Comparison of ENCODE assay signal across 8 cellular contexts in the genomic region with DNA sequence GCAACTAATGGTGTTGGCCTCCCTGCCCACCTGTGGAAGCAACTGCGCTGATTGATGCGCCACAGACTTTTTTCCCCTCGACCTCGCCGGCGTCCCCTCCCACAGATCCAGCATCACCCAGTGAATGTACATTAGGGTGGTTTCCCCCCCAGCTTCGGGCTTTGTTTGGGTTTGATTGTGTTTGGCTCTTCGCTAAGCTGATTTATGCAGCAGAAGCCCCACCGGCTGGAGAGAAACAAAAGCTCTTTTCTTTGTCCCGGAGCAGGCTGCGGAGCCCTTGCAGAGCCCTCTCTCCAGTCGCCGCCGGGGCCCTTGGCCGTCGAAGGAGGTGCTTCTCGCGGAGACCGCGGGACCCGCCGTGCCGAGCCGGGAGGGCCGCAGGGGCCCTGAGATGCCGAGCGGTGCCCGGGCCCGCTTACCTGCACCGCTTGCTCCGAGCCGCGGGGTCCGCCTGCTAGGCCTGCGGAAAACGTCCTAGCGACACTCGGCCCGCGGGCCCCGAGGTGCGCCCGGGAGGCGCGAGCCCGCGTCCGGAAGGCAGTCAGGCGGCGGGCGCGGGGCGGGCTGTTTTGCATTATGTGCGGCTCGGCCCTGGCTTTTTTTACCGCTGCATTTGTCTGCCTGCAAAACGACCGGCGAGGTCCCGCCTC. TPM values are rescaled to one million over a fixed set of nuclear protein-coding genes. Genes with fewer than 3 reads are reported as not detected.
A peak's percentile ranks its signal among the peaks of the same experiment; 100 is the strongest.
DNase-seq lines count a peak whose midpoint lies in the region; ATAC-seq and TF ChIP-seq lines count a peak whose summit lies in the region.

No MANE protein-coding gene starts in this region.

- H3K36me3 ChIP-seq in Caco-2 (ENCODE audit: control insufficient read depth, insufficient read depth, low read length) (no peaks in the 10 kb centered on the region; the same call in 1 of the 2 replicates), lower lobe of right lung (no peaks in the 10 kb centered on the region)

- H3K4me3 Mint-ChIP-seq in Caco-2 (ENCODE audit: unreplicated experiment), result peak overlapping the region; percentile 85

- no TSS peak for BruUV-seq in Caco-2 (replicated peaks; lab: Mats Ljungman, UMichigan)

- H3K36me3 Mint-ChIP-seq in Caco-2 (ENCODE audit: insufficient read depth, unreplicated experiment), result no peaks in the 10 kb centered on the region

- DNase-seq in Caco-2, result peak; percentile 39 to 58
- DNase-seq in dermis blood vessel endothelial cell, result peak; percentile 46
- peak; percentile 62 for DNase-seq in lower lobe of right lung
- DNase-seq in stimulated activated naive CD8-positive, alpha-beta T cell treated with anti-CD3 and anti-CD28 coated beads, Interleukin-15, Interleukin-2, amounts not matched to agents 100 U/mL and 50 U/mL, for 24 hours, result peak; percentile 49
- DNase-seq in NAMALWA (ENCODE audit: low spot score), result no peak

- POLR2A ChIA-PET in Caco-2 (lab: Charles Lee), result interaction anchor here (2.1 kb wide), 1 partner anchor 112 kb away, joined by 14 read pairs; no protein-coding TSS in a partner anchor

- H3K4me1 ChIP-seq in Caco-2 (peaks cover 4% of the 10 kb centered on the region; the same call in 1 of the 2 replicates), lower lobe of right lung (peaks cover 18% of the 10 kb centered on the region)

- H3K27me3 Mint-ChIP-seq in Caco-2 (ENCODE audit: insufficient read depth, unreplicated experiment), result no peaks in the 10 kb centered on the region

- no peak for TF ChIP-seq CTCF in Caco-2 (IDR thresholded peaks at IDR 0.05; ENCODE audit: insufficient read depth in 1 of 2, low read depth in 1 of 2, low read length in 1 of 2, severe bottlenecking in 1 of 2, unreplicated experiment in 1 of 2)
- no peak for TF ChIP-seq CTCF in lower lobe of right lung (IDR thresholded peaks at IDR 0.05)

- H3K27me3 ChIP-seq in Caco-2 (replicated peaks; ENCODE audit: control insufficient read depth, insufficient read depth, low read length) (no peaks in the 10 kb centered on the region), lower lobe of right lung (ENCODE audit: low read depth) (peaks cover 8% of the 10 kb centered on the region)

- H3K27ac ChIP-seq in lower lobe of right lung, result peak overlapping the region; percentile 86

- no peaks in the 10 kb centered on the region for H3K9me3 ChIP-seq in Caco-2
- no peaks in the 10 kb centered on the region for H3K9me3 ChIP-seq in lower lobe of right lung

- ATAC-seq in GM19351 (IDR thresholded peaks at IDR 0.05; ENCODE audit: unreplicated experiment), result peak; percentile 15
- peak; percentile 15 for ATAC-seq in HG03432 (IDR thresholded peaks at IDR 0.05; ENCODE audit: unreplicated experiment)
- ATAC-seq in SK-N-SH treated with all-trans-retinoic acid at 6 μM for 48 hours, result peak; percentile 19
- peak; percentile 31 to 51 for ATAC-seq in lower lobe of right lung
- peak; percentile 54 for ATAC-seq in stimulated activated naive CD8-positive, alpha-beta T cell treated with anti-CD3 and anti-CD28 coated beads, Interleukin-15, Interleukin-2, amounts not matched to agents 100 U/mL and 50 U/mL, for 24 hours

- H3K4me3 ChIP-seq in Caco-2 (ENCODE audit: low read depth, low read length) (peak overlapping the region; percentile 91), lower lobe of right lung (peak overlapping the region; percentile 69)

- intact Hi-C loops in Caco-2 (cut with micrococcal nuclease; ENCODE audit: unreplicated experiment), result loop anchor here (2.0 to 5.0 kb wide), 3 partner anchors 76 to 349 kb away; no protein-coding TSS in a partner anchor
- intact Hi-C loops in lower lobe of right lung (cut with DNase I), result no loop called here

- H3K4me1 Mint-ChIP-seq in Caco-2 (ENCODE audit: low read depth, unreplicated experiment), result no peaks in the 10 kb centered on the region

- CTCF ChIA-PET in Caco-2 (lab: Charles Lee), result interaction anchor here (0.9 to 2.1 kb wide), 3 partner anchors 265 to 348 kb away, joined by 3 to 10 read pairs (median 9); no protein-coding TSS in a partner anchor

- H3K27ac Mint-ChIP-seq in Caco-2 (ENCODE audit: unreplicated experiment), result peak overlapping the region; percentile 77

- no peaks in the 10 kb centered on the region for H3K9me3 Mint-ChIP-seq in Caco-2 (ENCODE audit: unreplicated experiment)

TF ChIP-seq in SK-N-SH treated with all-trans-retinoic acid at 6 μM for 48 hours, 23 proteins besides CTCF, POLR2A, EP300 and RAD21:
- no peak for TF ChIP-seq CSDC2 (CRISPR knock-in tag; IDR thresholded peaks at IDR 0.05)
- TF ChIP-seq ZFP3 (CRISPR knock-in tag; IDR thresholded peaks at IDR 0.05), result 0 out of 2 replicates have a peak, but pooled peaks have one; percentile 8

RNA-seq across cellular contexts. Expression of a gene that starts 0.7 kb away (rescaled TPM):
- 3.2 and 4.6 TPM in 2 replicates for total RNA-seq in Caco-2 (2022)
- total RNA-seq in dermis blood vessel endothelial cell, result 8.5 and 8.8 TPM in 2 replicates
- total RNA-seq in lower lobe of right lung, result 8.0 TPM
